In the genomic region with DNA sequence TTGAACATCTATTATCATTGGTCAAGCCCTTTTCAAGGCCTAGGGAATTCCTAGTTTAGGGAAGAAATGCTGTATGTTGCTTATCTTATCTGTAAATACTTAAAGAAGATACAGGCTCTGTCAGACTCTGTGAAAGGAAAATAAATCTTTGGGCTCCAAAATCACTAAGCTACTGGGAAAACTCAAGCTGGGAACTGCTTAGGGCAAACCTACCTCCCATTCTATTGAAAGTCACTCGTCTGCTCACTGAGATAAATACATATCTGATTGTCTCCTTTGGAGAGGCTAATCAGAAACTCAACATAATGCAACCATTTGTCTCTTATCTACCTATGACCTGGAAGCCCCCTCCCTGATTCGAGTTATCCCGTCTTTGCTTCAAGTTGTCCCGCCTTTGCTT, we compare ENCODE assay signal across 8 cellular contexts.
"Had no signal": no experiment of that assay in that cellular context is flagged by ENCODE, and none has a peak within 500 bp of the region (broad histone marks: within the 10 kb centered on the region; RNA-seq: fewer than 3 reads in every experiment).

No MANE protein-coding gene starts in this region.

- H3K27ac Mint-ChIP-seq: GM23338, HFFc6 had no signal

- H3K9me3 Mint-ChIP-seq: GM23338 had no signal

- H3K4me1 ChIP-seq: HAP-1 had no signal

- H3K27ac ChIP-seq: GM23248 had no signal

- DNase-seq: GM23248, GOT3, H7, H9, HCEC 1CT, HFFc6 had no signal

- H3K4me3 ChIP-seq: GM23248, GM23338, HAP-1 had no signal

- H3K36me3 ChIP-seq: HAP-1 had no signal

- H3K4me3 Mint-ChIP-seq: GM23338, H9, HFFc6 had no signal

- H3K9ac ChIP-seq: GM23248 had no signal

- H3K9me3 ChIP-seq: HAP-1 had no signal
